Comparison of ENCODE assay signal across 15 cellular contexts in the genomic region with DNA sequence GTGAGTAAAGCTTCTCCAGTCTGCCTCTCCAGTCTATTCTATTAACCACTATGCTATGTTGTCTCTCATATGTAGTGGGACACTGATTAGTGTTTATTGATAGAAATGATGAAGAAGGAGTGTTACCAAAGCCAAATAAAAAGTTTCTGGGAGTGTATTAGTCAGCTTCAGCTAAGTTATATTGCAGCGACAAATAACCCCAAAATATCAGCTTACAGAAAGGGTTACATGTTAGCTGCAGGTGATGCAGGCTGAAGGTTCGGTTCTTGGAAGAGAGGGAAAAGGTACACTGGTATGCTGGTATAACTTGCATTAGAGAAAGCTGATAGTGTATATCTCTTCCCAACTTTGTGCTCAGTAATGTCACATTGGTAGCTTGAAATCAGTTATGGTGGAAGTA.
"Had no signal": no experiment of that assay in that cellular context is flagged by ENCODE, and none has a peak within 500 bp of the region (broad histone marks: within the 10 kb centered on the region; RNA-seq: fewer than 3 reads in every experiment).

No MANE protein-coding gene starts in this region.

- H3K4me3 Mint-ChIP-seq: dendritic cell treated with granulocyte-macrophage colony-stimulating factor and Interleukin-4, amounts not matched to agents 40 ng/mL and 50 ng/mL, for 4 days; effector memory CD8-positive, alpha-beta T cell; naive B cell had no signal

- H3K9me3 Mint-ChIP-seq: dendritic cell treated with granulocyte-macrophage colony-stimulating factor and Interleukin-4, amounts not matched to agents 40 ng/mL and 50 ng/mL, for 4 days; effector memory CD8-positive, alpha-beta T cell had no signal

- H3K4me3 ChIP-seq: esophagus squamous epithelium, gastroesophageal sphincter, left lung, lower lobe of right lung, right atrium auricular region, smooth muscle cell had no signal

- H3K27ac Mint-ChIP-seq: effector memory CD8-positive, alpha-beta T cell; naive B cell had no signal

- ATAC-seq: effector memory CD8-positive, alpha-beta T cell; gastroesophageal sphincter had no signal

- H3K27me3 Mint-ChIP-seq: dendritic cell treated with granulocyte-macrophage colony-stimulating factor and Interleukin-4, amounts not matched to agents 40 ng/mL and 50 ng/mL, for 4 days; effector memory CD8-positive, alpha-beta T cell had no signal

- H3K36me3 ChIP-seq: esophagus squamous epithelium, gastroesophageal sphincter, left lung, lower lobe of right lung, right atrium auricular region had no signal

- H3K9me3 ChIP-seq: esophagus squamous epithelium, gastroesophageal sphincter, left lung, lower lobe of right lung, right atrium auricular region had no signal

- H3K27ac ChIP-seq: esophagus squamous epithelium, gastroesophageal sphincter, lower lobe of right lung, right atrium auricular region had no signal

- H3K4me2 ChIP-seq: smooth muscle cell had no signal

- H3K27me3 ChIP-seq: esophagus squamous epithelium, gastroesophageal sphincter, left lung, right atrium auricular region had no signal

- DNase-seq: effector memory CD8-positive, alpha-beta T cell; esophagus squamous epithelium; glutamatergic neuron; lower lobe of right lung; mesenchymal stem cell; midbrain; naive B cell; posterior cingulate gyrus; stimulated activated CD4-positive, alpha-beta T cell treated with anti-CD3 and anti-CD28 coated beads, Interleukin-2, amount 100 ng/mL, for 48 hours; stimulated activated naive CD4-positive, alpha-beta T cell treated with Interleukin-2 at 50 U/mL for 16 hours had no signal
